ENCODE assay signal across 8 cellular contexts in the genomic region with DNA sequence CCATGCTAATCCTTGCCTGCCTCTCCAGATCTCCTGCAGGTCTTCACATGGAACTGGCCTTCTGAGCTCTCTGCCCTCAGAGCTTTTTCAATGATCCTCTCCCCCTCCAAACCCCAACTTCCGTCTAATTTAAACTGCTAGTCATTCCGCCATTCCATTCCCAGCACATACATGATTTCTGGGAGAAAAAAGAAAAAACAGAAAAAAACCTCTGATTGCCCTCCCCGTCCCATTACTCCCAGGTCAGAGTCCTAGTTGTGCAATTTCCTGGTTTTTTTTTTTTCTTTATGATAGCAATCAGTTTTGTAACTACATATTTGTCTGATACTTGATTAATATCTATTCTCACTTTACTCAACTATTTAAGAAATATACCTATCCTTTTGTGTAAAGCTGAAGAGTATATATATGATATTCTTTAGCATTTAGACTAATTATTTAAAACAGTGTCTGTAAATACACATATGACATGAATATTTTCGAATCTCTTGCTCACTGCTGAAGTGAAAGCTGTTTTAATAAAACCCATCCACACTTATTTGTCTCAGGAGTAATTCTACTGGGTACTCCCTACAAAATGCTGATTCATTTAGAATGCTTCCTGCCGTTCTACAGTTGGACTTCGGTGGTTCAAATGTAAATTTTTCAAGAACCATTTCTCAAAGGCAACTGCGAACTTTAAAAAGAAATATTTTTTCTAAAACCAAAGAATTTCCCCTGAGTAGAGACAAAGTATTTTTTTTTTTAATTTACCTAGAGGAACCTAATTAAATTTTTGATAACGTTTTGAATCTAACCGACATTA. TPM values are rescaled to one million over a fixed set of nuclear protein-coding genes. Genes with fewer than 3 reads are reported as not detected.
A peak's percentile ranks its signal among the peaks of the same experiment; 100 is the strongest.
DNase-seq lines count a peak whose midpoint lies in the region; ATAC-seq and TF ChIP-seq lines count a peak whose summit lies in the region.

No MANE protein-coding gene starts in this region.

- H3K9me3 Mint-ChIP-seq in CD14-positive monocyte = no peaks in the 10 kb centered on the region
- H3K9me3 Mint-ChIP-seq in activated CD8-positive, alpha-beta T cell treated with anti-CD3 and anti-CD28 coated beads for 36 hours = no peaks in the 10 kb centered on the region

- DNase-seq in CD14-positive monocyte (ENCODE audit: low spot score) (no peak), iPS DF 6.9 (ENCODE audit: low read depth, low spot score) (no peak), smooth muscle cell (lab: John Stamatoyannopoulos, UW; ENCODE audit: unreplicated experiment) (no peak), NCI-H1436 treated with DMSO at 0.1 percent for 48 hours (lab: John Stamatoyannopoulos, UW) (no peak), iPS-NIHi7 (ENCODE audit: extremely low spot score) (no peak)
- DNase-seq in activated CD8-positive, alpha-beta T cell treated with anti-CD3 and anti-CD28 coated beads for 36 hours = no peak

- H3K4me1 ChIP-seq in HUES6 (ENCODE audit: control insufficient read depth, insufficient read depth, low read length) = peaks cover 6% of the 10 kb centered on the region; the same call in 1 of the 2 replicates
- H3K4me1 ChIP-seq in iPS DF 6.9 (ENCODE audit: control insufficient read depth, insufficient read depth, low read length) = no peaks in the 10 kb centered on the region
- H3K4me1 ChIP-seq in smooth muscle cell (ENCODE audit: low read depth) = peaks cover 15% of the 10 kb centered on the region

- peak overlapping the region; percentile 99 for H3K4me2 ChIP-seq in smooth muscle cell

- H3K27me3 ChIP-seq in HUES6 (ENCODE audit: control insufficient read depth, insufficient read depth, low read length) (no peaks in the 10 kb centered on the region), iPS DF 6.9 (ENCODE audit: control insufficient read depth, insufficient read depth, low read length) (no peaks in the 10 kb centered on the region), smooth muscle cell (ENCODE audit: low read depth) (no peaks in the 10 kb centered on the region)

- H3K27ac Mint-ChIP-seq in CD14-positive monocyte = peak overlapping the region; percentile 80 to 94 (median 92)
- peak overlapping the region; percentile 98 for H3K27ac Mint-ChIP-seq in activated CD8-positive, alpha-beta T cell treated with anti-CD3 and anti-CD28 coated beads for 36 hours

- peaks cover 22% of the 10 kb centered on the region for H3K4me1 Mint-ChIP-seq in CD14-positive monocyte
- H3K4me1 Mint-ChIP-seq in activated CD8-positive, alpha-beta T cell treated with anti-CD3 and anti-CD28 coated beads for 36 hours (ENCODE audit: low read depth) = peaks cover 41% of the 10 kb centered on the region

- H3K4me3 Mint-ChIP-seq in CD14-positive monocyte = peak overlapping the region; percentile 82 to 94
- peak overlapping the region; percentile 98 for H3K4me3 Mint-ChIP-seq in activated CD8-positive, alpha-beta T cell treated with anti-CD3 and anti-CD28 coated beads for 36 hours

- H3K36me3 ChIP-seq in HUES6 (ENCODE audit: control insufficient read depth, insufficient read depth, low read length) = peaks cover 42% of the 10 kb centered on the region
- H3K36me3 ChIP-seq in iPS DF 6.9 (ENCODE audit: control insufficient read depth, insufficient read depth, low read length) = peaks cover 5% of the 10 kb centered on the region; the same call in 1 of the 2 replicates
- peaks cover 19% of the 10 kb centered on the region for H3K36me3 ChIP-seq in smooth muscle cell (ENCODE audit: low read depth)

- intact Hi-C loops in CD14-positive monocyte (cut with micrococcal nuclease) = loop anchor here (5.0 to 10.0 kb wide), 2 partner anchors 91 to 219 kb away; no protein-coding TSS in a partner anchor
- intact Hi-C loops in activated CD8-positive, alpha-beta T cell treated with anti-CD3 and anti-CD28 coated beads for 36 hours (cut with micrococcal nuclease) = no loop called here

- H3K9ac ChIP-seq in HUES6 (ENCODE audit: low read length) (peak overlapping the region; percentile 99), smooth muscle cell (ENCODE audit: low read depth) (peak overlapping the region; percentile 68)

- H3K4me3 ChIP-seq in HUES6 (ENCODE audit: low read depth, low read length) (peak overlapping the region; percentile 98), iPS DF 6.9 (ENCODE audit: low read length) (peak overlapping the region; percentile 11; the same call in 1 of the 2 replicates), smooth muscle cell (peak overlapping the region; percentile 88)

- H3K27ac ChIP-seq in HUES6 (ENCODE audit: low read depth, low read length) (peak overlapping the region; percentile 90), iPS DF 6.9 (ENCODE audit: low read length) (no peak overlapping the region), smooth muscle cell (ENCODE audit: low read depth) (peak overlapping the region; percentile 64)

- H3K79me2 ChIP-seq in smooth muscle cell (ENCODE audit: low read depth) = peaks cover 35% of the 10 kb centered on the region

- no CpG with 5 or more reads among the region's 9 CpGs for WGBS in iPS DF 6.9 (ENCODE audit: insufficient coverage, insufficient read length)
- whole genome bisulfite sequencing in smooth muscle cell (ENCODE audit: low lambda C conversion rate) = 26% methylated on average over 9 of the region's 9 CpGs

- CTCF ChIA-PET in activated CD8-positive, alpha-beta T cell treated with anti-CD3 and anti-CD28 coated beads for 36 hours (lab: Charles Lee) = interaction anchor here (1.0 to 3.5 kb wide), 4 partner anchors 101 to 336 kb away, joined by 3 to 16 read pairs (median 3); partner anchors contain the start of gene CDC42SE2

- no peak for ATAC-seq in activated CD8-positive, alpha-beta T cell treated with anti-CD3 and anti-CD28 coated beads for 36 hours
- no peak for ATAC-seq in HG02970 (IDR thresholded peaks at IDR 0.05; ENCODE audit: low FRiP score, unreplicated experiment)

- H3K27me3 Mint-ChIP-seq in CD14-positive monocyte (ENCODE audit: low read depth in 3 of 3) = peaks cover 0 to 2% (median 0%) of the 10 kb centered on the region in 3 donors
- H3K27me3 Mint-ChIP-seq in activated CD8-positive, alpha-beta T cell treated with anti-CD3 and anti-CD28 coated beads for 36 hours = no peaks in the 10 kb centered on the region

- no peaks in the 10 kb centered on the region for H4K20me1 ChIP-seq in smooth muscle cell (ENCODE audit: low read depth)

- peaks cover 31 to 38% of the 10 kb centered on the region in 2 donors for H3K36me3 Mint-ChIP-seq in CD14-positive monocyte
- H3K36me3 Mint-ChIP-seq in activated CD8-positive, alpha-beta T cell treated with anti-CD3 and anti-CD28 coated beads for 36 hours (ENCODE audit: low read depth) = peaks cover 56% of the 10 kb centered on the region

- H2AFZ ChIP-seq in smooth muscle cell (ENCODE audit: low read depth) = peak overlapping the region; percentile 95

- POLR2A ChIA-PET in activated CD8-positive, alpha-beta T cell treated with anti-CD3 and anti-CD28 coated beads for 36 hours (lab: Charles Lee) = interaction anchor here (0.6 to 7.1 kb wide), 14 partner anchors 87 to 250 kb away, joined by 3 to 59 read pairs (median 4); partner anchors contain the start of gene CDC42SE2

- no peaks in the 10 kb centered on the region for H3F3A ChIP-seq in smooth muscle cell (ENCODE audit: low read depth)

- TF ChIP-seq CTCF in CD14-positive monocyte (IDR thresholded peaks at IDR 0.05) = no peak
- no peak for TF ChIP-seq CTCF in activated CD8-positive, alpha-beta T cell treated with anti-CD3 and anti-CD28 coated beads for 36 hours (IDR thresholded peaks at IDR 0.05)
- TF ChIP-seq CTCF in smooth muscle cell (IDR thresholded peaks at IDR 0.05; ENCODE audit: borderline replicate concordance, insufficient read depth, poor library complexity, severe bottlenecking) = no peak

- H3K9me3 ChIP-seq in HUES6 (ENCODE audit: control insufficient read depth, insufficient read depth, low read depth, low read length) = no peaks in the 10 kb centered on the region
- no peaks in the 10 kb centered on the region for H3K9me3 ChIP-seq in iPS DF 6.9 (ENCODE audit: control insufficient read depth, insufficient read depth, low read length)
- no peaks in the 10 kb centered on the region for H3K9me3 ChIP-seq in smooth muscle cell (replicated peaks; ENCODE audit: low read depth)

RNA-seq across cellular contexts. Expression of gene HINT1, which starts 1.5 kb away (rescaled TPM):
- 100 to 1,000 TPM; 191 to 223 TPM for polyA plus RNA-seq in CD14-positive monocyte
- total RNA-seq in activated CD8-positive, alpha-beta T cell treated with anti-CD3 and anti-CD28 coated beads for 36 hours = 100 to 1,000 TPM; 317 to 322 TPM
- 201 and 238 TPM in 2 replicates for total RNA-seq in smooth muscle cell
- 293 and 319 TPM in 2 replicates for polyA plus RNA-seq in smooth muscle cell

RNA-seq across cellular contexts. Expression of gene LYRM7, which starts 7.2 kb away (rescaled TPM):
- polyA plus RNA-seq in CD14-positive monocyte (1 to 10 TPM; 3.1 to 3.2 TPM), smooth muscle cell (11.5 and 12.9 TPM in 2 replicates)
- 10 to 100 TPM; 23.2 to 24.0 TPM for total RNA-seq in activated CD8-positive, alpha-beta T cell treated with anti-CD3 and anti-CD28 coated beads for 36 hours
- total RNA-seq in smooth muscle cell = 6.7 and 52.2 TPM in 2 replicates

Comparison
In these comparisons a context has a peak if more than half of its experiments do, and no peak if none do; other contexts are left out.
1. H3K4me3 ChIP-seq: peak in every context shown above with its lines; median percentile 98 in HUES6; 88 in smooth muscle cell; 11 in iPS DF 6.9.